Comparison of ENCODE assay signal across 15 cellular contexts in the genomic region with DNA sequence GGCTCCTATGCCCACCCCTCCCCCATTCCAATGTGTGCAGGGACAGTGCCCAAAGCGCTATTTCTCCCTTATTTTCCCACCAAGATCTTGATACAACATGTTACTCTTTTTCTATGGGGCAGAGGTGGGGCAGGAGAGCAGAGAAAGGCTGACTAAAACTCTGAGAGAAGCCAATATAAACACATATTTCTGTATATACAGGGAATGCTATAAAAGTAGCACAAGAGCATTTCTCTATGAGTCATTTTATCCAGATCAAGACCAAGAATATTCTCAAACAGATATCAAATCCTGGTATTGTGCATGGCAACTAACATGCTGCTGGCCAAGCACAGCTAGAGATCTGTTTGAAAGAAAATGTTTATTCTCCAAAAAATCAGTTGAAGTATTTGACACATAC. TPM values are rescaled to one million over a fixed set of nuclear protein-coding genes. Genes with fewer than 3 reads are reported as not detected.
DNase-seq lines count a peak whose midpoint lies in the region; ATAC-seq, FAIRE-seq and TF ChIP-seq lines count a peak whose summit lies in the region.
"Had no signal": no experiment of that assay in that cellular context is flagged by ENCODE, and none has a peak within 500 bp of the region (broad histone marks: within the 10 kb centered on the region; RNA-seq: fewer than 3 reads in every experiment).

No MANE protein-coding gene starts in this region.

- CTCF ChIA-PET in CD4-positive, alpha-beta T cell (lab: Charles Lee) = no interaction called here
- CTCF ChIA-PET in K562 (lab: Yijun Ruan, JAX; ENCODE audit: low intra/inter-chr PET ratio) = no interaction called here

- peaks cover 75% of the 10 kb centered on the region for H3K4me1 Mint-ChIP-seq in CD4-positive, alpha-beta T cell (ENCODE audit: low read depth)
- peaks cover 21% of the 10 kb centered on the region for H3K4me1 Mint-ChIP-seq in mesothelial cell of epicardium

- H3K4me3 Mint-ChIP-seq in CD4-positive, alpha-beta T cell = no peak overlapping the region
- H3K4me3 Mint-ChIP-seq in mesothelial cell of epicardium = no peak overlapping the region

- in situ Hi-C loops in K562 (cut with MboI) = no loop called here

- no peaks in the 10 kb centered on the region for H3K9me1 ChIP-seq in K562 (ENCODE audit: control insufficient read depth, insufficient read depth, low read length)

- H2AFZ ChIP-seq in K562 (ENCODE audit: low read depth, low read length) = no peak overlapping the region

- POLR2A ChIA-PET in CD4-positive, alpha-beta T cell (lab: Charles Lee) = interaction anchor here (0.9 kb wide), 1 partner anchor 309 kb away, joined by 3 read pairs; no protein-coding TSS in a partner anchor
- POLR2A ChIA-PET in K562 (lab: Yijun Ruan, JAX) = interaction anchor here (0.8 kb wide), 1 partner anchor 30 kb away, joined by 3 read pairs; no protein-coding TSS in a partner anchor

- peak overlapping the region; percentile 56 for H3K27ac Mint-ChIP-seq in CD4-positive, alpha-beta T cell
- H3K27ac Mint-ChIP-seq in mesothelial cell of epicardium = peak overlapping the region; percentile 12
- H3K27ac Mint-ChIP-seq: activated T-helper 2 cell treated with anti-CD3 and anti-CD28 coated beads, Interferon-gamma antibody, Interleukin-2, Interleukin-4, amounts not matched to agents 10 μg/mL and 5 μg/mL and 100 μg/mL, durations not matched to agents 14 hours and 24 hours and 36 hours had no signal

- intact Hi-C loops in CD4-positive, alpha-beta T cell (cut with DNase I, micrococcal nuclease) = loop anchor here in 1 of 2 experiments (5.0 kb wide), 1 partner anchor 35 kb away; no protein-coding TSS in a partner anchor
- intact Hi-C loops in K562 (cut with micrococcal nuclease) = no loop called here

- no peak for TF ChIP-seq EP300 in K562 (IDR thresholded peaks at IDR 0.05; ENCODE audit: low read length)

- H3K4me1 ChIP-seq in HUES6 (ENCODE audit: control insufficient read depth, insufficient read depth, low read length) (peaks cover 16% of the 10 kb centered on the region), K562 (replicated peaks in 1 of 2; ENCODE audit: control insufficient read depth in 2 of 2, insufficient read depth in 2 of 2, low read length in 2 of 2) (peaks cover 0 to 21% of the 10 kb centered on the region in 2 experiments)

- no peak for FAIRE-seq in K562 (lab: Jason Lieb, UNC)
- FAIRE-seq: kidney had no signal

- peaks cover 80% of the 10 kb centered on the region for H3K36me3 Mint-ChIP-seq in CD4-positive, alpha-beta T cell (ENCODE audit: low read depth)
- peaks cover 36% of the 10 kb centered on the region for H3K36me3 Mint-ChIP-seq in mesothelial cell of epicardium

- no peak for TF ChIP-seq CTCF in CD4-positive, alpha-beta T cell (IDR thresholded peaks at IDR 0.05)
- TF ChIP-seq CTCF in K562 (IDR thresholded peaks at IDR 0.05 in 2 of 3, conservative IDR thresholded peaks at IDR 0.05 in 1 of 3; ENCODE audit: insufficient read depth in 2 of 3, low read depth in 1 of 3, low read length in 3 of 3) (no peak), mesothelial cell of epicardium (IDR thresholded peaks at IDR 0.05; ENCODE audit: unreplicated experiment) (no peak)

- H3K27ac ChIP-seq in CD4-positive, alpha-beta T cell (ENCODE audit: low read depth, low read length) = no peak overlapping the region
- H3K27ac ChIP-seq in HUES6 (ENCODE audit: low read depth, low read length) = peak overlapping the region; percentile 56; the same call in 1 of the 2 replicates
- no peak overlapping the region for H3K27ac ChIP-seq in K562 (ENCODE audit: extremely low read depth, low read depth, low read length)
- H3K27ac ChIP-seq in caudate nucleus (ENCODE audit: low read depth, low read length) = no peak overlapping the region

- WGBS in K562 (ENCODE audit: insufficient coverage, low coverage, missing lambda C conversion rate) = 100% methylated on average over 1 of the region's 1 CpG

- no peaks in the 10 kb centered on the region for H3K27me3 ChIP-seq in CD4-positive, alpha-beta T cell (ENCODE audit: control insufficient read depth, insufficient read depth, low read length)
- H3K27me3 ChIP-seq in HUES6 (ENCODE audit: control insufficient read depth, insufficient read depth, low read length) (no peaks in the 10 kb centered on the region), K562 (ENCODE audit: control insufficient read depth in 2 of 2, insufficient read depth in 2 of 2, low read length in 2 of 2) (no peaks in the 10 kb centered on the region)

- H3K9me3 ChIP-seq in CD4-positive, alpha-beta T cell (ENCODE audit: control insufficient read depth, low read length) = no peaks in the 10 kb centered on the region
- H3K9me3 ChIP-seq in HUES6 (ENCODE audit: control insufficient read depth, insufficient read depth, low read depth, low read length) (no peaks in the 10 kb centered on the region), K562 (replicated peaks; ENCODE audit: control insufficient read depth, insufficient read depth, low read depth, low read length) (no peaks in the 10 kb centered on the region)

- no peaks in the 10 kb centered on the region for H3K27me3 Mint-ChIP-seq in CD4-positive, alpha-beta T cell
- H3K27me3 Mint-ChIP-seq in mesothelial cell of epicardium (ENCODE audit: low read depth) = no peaks in the 10 kb centered on the region

- H3K4me2 ChIP-seq in K562 (ENCODE audit: insufficient read depth, low read length) = no peak overlapping the region

- H4K20me1 ChIP-seq in K562 (replicated peaks; ENCODE audit: control insufficient read depth, insufficient read depth, low read length) = peaks cover 7% of the 10 kb centered on the region

- no peak for TF ChIP-seq RAD21 in K562 (CRISPR knock-in tag; conservative IDR thresholded peaks at IDR 0.05 in 1 of 2, IDR thresholded peaks at IDR 0.05 in 1 of 2)

- H3K79me2 ChIP-seq in K562 (ENCODE audit: control insufficient read depth, insufficient read depth, low read length) = peaks cover 57% of the 10 kb centered on the region

- TF ChIP-seq POLR2A in K562 (conservative IDR thresholded peaks at IDR 0.05) (no peak), erythroblast (IDR thresholded peaks at IDR 0.05; ENCODE audit: low read length) (no peak)

- peaks cover 89% of the 10 kb centered on the region for H3K36me3 ChIP-seq in HUES6 (ENCODE audit: control insufficient read depth, insufficient read depth, low read length)
- peaks cover 76% of the 10 kb centered on the region for H3K36me3 ChIP-seq in K562 (ENCODE audit: control insufficient read depth, insufficient read depth, low read length)

- H3K9ac ChIP-seq in HUES6 (ENCODE audit: low read length) (no peak overlapping the region), K562 (ENCODE audit: insufficient read depth in 1 of 2, low read depth in 2 of 2, low read length in 2 of 2) (no peak overlapping the region)

- BruUV-seq in K562 (replicated peaks; lab: Mats Ljungman, UMichigan) = no TSS peak

- H3K4me3 ChIP-seq in HUES6 (ENCODE audit: low read depth, low read length) (no peak overlapping the region), K562 (no peak overlapping the region)

- no peaks in the 10 kb centered on the region for H3K9me3 Mint-ChIP-seq in CD4-positive, alpha-beta T cell
- H3K9me3 Mint-ChIP-seq in mesothelial cell of epicardium = no peaks in the 10 kb centered on the region
- H3K9me3 Mint-ChIP-seq: activated T-helper 2 cell treated with anti-CD3 and anti-CD28 coated beads, Interferon-gamma antibody, Interleukin-2, Interleukin-4, amounts not matched to agents 10 μg/mL and 5 μg/mL and 100 μg/mL, durations not matched to agents 14 hours and 24 hours and 36 hours had no signal

- ATAC-seq in CD4-positive, alpha-beta T cell (ENCODE audit: poor library complexity) = no peak
- ATAC-seq in K562 (no peak), HG03469 (IDR thresholded peaks at IDR 0.05; ENCODE audit: unreplicated experiment) (no peak)
- ATAC-seq: HCT116 had no signal

- DNase-seq in CD4-positive, alpha-beta T cell = no peak
- DNase-seq in K562 (ENCODE audit: extremely low read depth in 1 of 4, low spot score in 3 of 4) (no peak), mesothelial cell of epicardium (ENCODE audit: low spot score in 2 of 2, unreplicated experiment in 2 of 2) (no peak), erythroblast (lab: John Stamatoyannopoulos, UW) (no peak), NCI-H69 (lab: John Stamatoyannopoulos, UW) (no peak), caudate nucleus (lab: John Stamatoyannopoulos, UW) (no peak)
- DNase-seq: DMS53, kidney, NCI-H1436 treated with DMSO at 0.1 percent for 48 hours, occipital lobe, trophoblast cell had no signal

TF ChIP-seq in K562, 482 proteins besides CTCF, POLR2A, EP300 and RAD21:
- TF ChIP-seq POLR2AphosphoS5 (IDR thresholded peaks at IDR 0.05; ENCODE audit: control insufficient read depth, insufficient read depth, low read depth, low read length) = peak; percentile 15; the same call in 1 of the 2 replicates
- TF ChIP-seq RBM39 (optimal IDR thresholded peaks at IDR 0.05; ENCODE audit: low read depth, low read length) = no peak
TF ChIP-seq in K562: peak in this region for 1.

RNA-seq across cellular contexts. Expression of gene WDR26, which starts 7.3 kb away (rescaled TPM):
- 100 to 1,000 TPM; 173 to 176 TPM for total RNA-seq in CD4-positive, alpha-beta T cell
- 190 and 413 TPM in 2 replicates for total RNA-seq in K562 (2011; cell fraction: chromatin; rRNA removed; ENCODE audit: low replicate concordance)
- total RNA-seq in K562 (2011; cell fraction: nucleolus; rRNA removed) = 79.0 and 101 TPM in 2 replicates
- 192 and 302 TPM in 2 replicates for total RNA-seq in K562 (2011; cell fraction: nucleoplasm; rRNA removed)
- total RNA-seq in K562 (2014; rRNA removed) = 21.2 and 26.6 TPM in 2 replicates
- 39.8 and 41.0 TPM in 2 replicates for total RNA-seq in K562 (2014; rRNA removed; fragmentation: Illumina TruSeq; extraction: Trizol)
- total RNA-seq in K562 (2015; rRNA removed; fragmentation: Illumina TruSeq; extraction: Trizol) = 30.4 and 31.2 TPM in 2 replicates
- total RNA-seq in K562 (2021) = 54.6 and 66.0 TPM in 2 replicates
- 40.3 and 54.4 TPM in 2 replicates for polyA plus RNA-seq in K562 (2011; rRNA removed)
- polyA plus RNA-seq in K562 (2011; cell fraction: cytosol; rRNA removed) = 10.4 and 16.7 TPM in 2 replicates
- polyA plus RNA-seq in K562 (2011; cell fraction: nucleus; rRNA removed) = 86.9 and 97.7 TPM in 2 replicates
- polyA plus RNA-seq in K562 (2012) = 42.7 and 48.1 TPM in 2 replicates
- polyA plus RNA-seq in K562 (2014; fragmentation: Illumina TruSeq; extraction: Trizol) = 52.3 and 55.7 TPM in 2 replicates
- polyA plus RNA-seq in K562 (2014; fragmentation: Nextera tagmentation; extraction: Ambion mirVana) = 10 to 100 TPM; 11.5 to 14.3 TPM
- polyA plus RNA-seq in K562 (2014; rRNA removed) = 39.7 and 58.2 TPM in 2 replicates
- polyA minus RNA-seq in K562 (2011; rRNA and poly(A)+ RNA removed) = 88.0 and 101 TPM in 2 replicates
- 50.0 and 56.2 TPM in 2 replicates for polyA minus RNA-seq in K562 (2011; cell fraction: cytosol; rRNA and poly(A)+ RNA removed)
- polyA minus RNA-seq in K562 (2011; cell fraction: nucleus; rRNA and poly(A)+ RNA removed) = 73.2 and 92.6 TPM in 2 replicates
- total RNA-seq in mesothelial cell of epicardium = 101 to 105 TPM (median 102 TPM) in 3 replicates
